Comparison of ENCODE assay signal across 14 cellular contexts in the genomic region with DNA sequence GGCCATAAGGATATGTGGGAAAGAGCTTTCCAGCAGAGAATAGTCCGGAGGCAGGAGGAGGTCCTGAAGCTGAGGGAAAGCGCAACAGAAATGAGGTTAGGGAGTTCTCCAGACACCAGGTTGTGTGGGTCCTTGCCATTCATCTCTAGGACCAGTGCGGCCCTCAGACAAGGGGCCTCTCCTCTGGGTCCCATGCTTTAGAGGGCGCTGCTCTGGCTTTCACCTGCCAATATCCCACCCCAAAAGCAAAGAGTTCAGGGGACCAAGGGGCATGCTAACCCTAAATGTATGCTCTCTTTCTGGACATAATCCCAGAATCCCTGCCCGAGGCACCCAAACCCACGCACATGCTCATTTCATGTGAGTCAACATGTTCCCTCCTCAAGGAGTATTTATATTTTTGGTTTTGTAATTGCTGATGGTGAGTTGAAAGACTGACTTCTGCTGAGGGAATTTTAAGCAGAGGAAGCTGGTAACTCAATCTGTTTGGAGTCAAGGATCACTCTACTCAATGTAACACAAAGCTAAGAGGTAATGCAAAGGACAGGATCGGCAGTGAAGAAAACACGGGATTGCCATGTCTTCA.
"Had no signal": no experiment of that assay in that cellular context is flagged by ENCODE, and none has a peak within 500 bp of the region (broad histone marks: within the 10 kb centered on the region; RNA-seq: fewer than 3 reads in every experiment).

No MANE protein-coding gene starts in this region.

- ATAC-seq: left lung; natural killer cell treated with Interleukin-12 subunit alpha and Interleukin-12 subunit beta and Interleukin-15 and Interleukin-18, amount 100 ng/mL, for 72 hours; stimulated activated naive CD8-positive, alpha-beta T cell treated with anti-CD3 and anti-CD28 coated beads, Interleukin-15, Interleukin-2, amounts not matched to agents 100 U/mL and 50 U/mL, for 24 hours had no signal

- H3K27me3 Mint-ChIP-seq: activated CD4-positive, alpha-beta T cell treated with anti-CD3 and anti-CD28 coated beads, Interleukin-2, amount 10 ng/mL, durations not matched to agents 24 days and 14 days; natural killer cell treated with Interleukin-12 subunit alpha and Interleukin-12 subunit beta and Interleukin-15 and Interleukin-18, amount 100 ng/mL, for 72 hours had no signal

- H3K9me3 ChIP-seq: left lung, testis had no signal

- H3K4me1 ChIP-seq: left lung, testis had no signal

- H3K27ac Mint-ChIP-seq: activated CD4-positive, alpha-beta T cell treated with anti-CD3 and anti-CD28 coated beads, Interleukin-2, amount 10 ng/mL, durations not matched to agents 24 days and 14 days; natural killer cell treated with Interleukin-12 subunit alpha and Interleukin-12 subunit beta and Interleukin-15 and Interleukin-18, amount 100 ng/mL, for 72 hours had no signal

- FAIRE-seq: astrocyte, colon, keratinocyte had no signal

- DNase-seq: activated CD4-positive, alpha-beta T cell treated with anti-CD3 and anti-CD28 coated beads, Interleukin-2, amount 10 ng/mL, durations not matched to agents 24 days and 14 days; activated gamma-delta T cell; left lung; mesenchymal stem cell; occipital lobe; stimulated activated CD4-positive, alpha-beta T cell treated with anti-CD3 and anti-CD28 coated beads, Interleukin-2, amount 100 ng/mL, for 48 hours; stimulated activated naive CD8-positive, alpha-beta T cell treated with anti-CD3 and anti-CD28 coated beads, Interleukin-15, Interleukin-2, amounts not matched to agents 100 U/mL and 50 U/mL, for 24 hours; T-helper 1 cell; testis had no signal

- H3K27me3 ChIP-seq: cardiac muscle cell, left lung, testis had no signal

- H3K4me3 Mint-ChIP-seq: activated CD4-positive, alpha-beta T cell treated with anti-CD3 and anti-CD28 coated beads, Interleukin-2, amount 10 ng/mL, durations not matched to agents 24 days and 14 days; natural killer cell treated with Interleukin-12 subunit alpha and Interleukin-12 subunit beta and Interleukin-15 and Interleukin-18, amount 100 ng/mL, for 72 hours had no signal

- H3K4me3 ChIP-seq: cardiac muscle cell, left lung, testis had no signal

- H3K9me3 Mint-ChIP-seq: activated CD4-positive, alpha-beta T cell treated with anti-CD3 and anti-CD28 coated beads, Interleukin-2, amount 10 ng/mL, durations not matched to agents 24 days and 14 days; natural killer cell treated with Interleukin-12 subunit alpha and Interleukin-12 subunit beta and Interleukin-15 and Interleukin-18, amount 100 ng/mL, for 72 hours had no signal

- H3K4me1 Mint-ChIP-seq: activated CD4-positive, alpha-beta T cell treated with anti-CD3 and anti-CD28 coated beads, Interleukin-2, amount 10 ng/mL, durations not matched to agents 24 days and 14 days had no signal

- H3K27ac ChIP-seq: cardiac muscle cell, left lung, testis had no signal
